Comparison of ENCODE assay signal across 8 cellular contexts in the genomic region with DNA sequence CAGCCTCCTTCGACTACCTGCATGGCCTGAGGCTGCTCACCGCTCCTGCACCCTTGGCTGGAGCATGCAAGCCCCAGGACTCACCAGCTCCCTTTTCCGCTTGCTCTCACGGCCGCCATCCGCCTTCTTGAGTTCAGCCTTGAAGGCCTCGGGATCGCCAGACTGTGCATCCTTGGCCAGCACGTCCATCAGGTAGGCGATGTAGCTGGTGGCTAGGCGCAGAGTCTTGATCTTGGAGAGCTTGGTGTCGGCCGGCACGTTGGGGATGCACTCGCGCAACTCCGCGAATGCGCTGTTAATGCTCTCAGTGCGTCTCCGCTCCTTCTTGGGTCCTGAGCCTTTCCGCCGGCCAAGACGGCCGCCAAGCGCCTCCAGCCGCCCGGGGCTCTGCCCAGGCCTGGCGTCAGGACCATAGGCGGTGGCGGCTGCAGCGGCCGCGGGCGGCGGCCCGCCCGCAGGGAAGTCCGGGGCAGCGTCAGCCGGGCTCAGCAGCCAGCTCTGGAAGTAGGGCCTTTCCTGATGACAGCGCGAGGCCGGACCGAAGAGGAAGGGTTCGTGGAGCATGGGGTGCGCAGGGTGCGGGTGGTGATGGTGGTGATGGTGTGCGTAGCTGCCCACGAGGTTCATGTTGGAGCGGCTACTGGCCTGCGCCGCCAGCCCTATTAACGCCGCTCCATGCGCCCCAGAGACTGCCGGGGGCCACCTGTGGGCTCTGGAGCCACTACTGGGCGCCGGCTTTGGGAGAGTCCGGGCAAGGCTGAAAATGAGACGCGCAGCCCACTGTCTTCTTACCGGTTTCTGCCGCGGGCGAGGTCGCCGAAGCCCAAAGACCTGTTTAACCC. TPM values are rescaled to one million over a fixed set of nuclear protein-coding genes. Genes with fewer than 3 reads are reported as not detected.
DNase-seq lines count a peak whose midpoint lies in the region; ATAC-seq and TF ChIP-seq lines count a peak whose summit lies in the region.

No MANE protein-coding gene starts in this region.

- H3K36me3 ChIP-seq in breast epithelium (no peaks in the 10 kb centered on the region), right lobe of liver (no peaks in the 10 kb centered on the region), transverse colon (no peaks in the 10 kb centered on the region)

- H3K4me3 Mint-ChIP-seq in activated CD4-positive, alpha-beta T cell treated with anti-CD3 and anti-CD28 coated beads, Interleukin-2, amount 10 ng/mL, durations not matched to agents 7 days and 5 days = peak overlapping the region; percentile 22

- POLR2A ChIA-PET in activated CD4-positive, alpha-beta T cell treated with anti-CD3 and anti-CD28 coated beads, Interleukin-2, amount 10 ng/mL, durations not matched to agents 7 days and 5 days (lab: Charles Lee) = no interaction called here

- H3K4me1 Mint-ChIP-seq in activated CD4-positive, alpha-beta T cell treated with anti-CD3 and anti-CD28 coated beads, Interleukin-2, amount 10 ng/mL, durations not matched to agents 7 days and 5 days = peaks cover 34% of the 10 kb centered on the region

- CTCF ChIA-PET in activated CD4-positive, alpha-beta T cell treated with anti-CD3 and anti-CD28 coated beads, Interleukin-2, amount 10 ng/mL, durations not matched to agents 7 days and 5 days (lab: Charles Lee) = no interaction called here

- 5% methylated on average over 40 of the region's 68 CpGs for WGBS in right lobe of liver (ENCODE audit: insufficient coverage, low coverage, low lambda C conversion rate, missing lambda C conversion rate)
- 12% methylated on average over 68 of the region's 68 CpGs; no CpG with 5 or more reads in 1 of the 2 donors for WGBS in transverse colon (ENCODE audit: low coverage in 1 of 2), 2 donors

- TF ChIP-seq EP300 in transverse colon (IDR thresholded peaks at IDR 0.05; ENCODE audit: low read depth) = no peak

- H3K9me3 ChIP-seq in breast epithelium (no peaks in the 10 kb centered on the region), right lobe of liver (no peaks in the 10 kb centered on the region), transverse colon (no peaks in the 10 kb centered on the region)

- peak overlapping the region; percentile 50 for H3K27ac Mint-ChIP-seq in activated CD4-positive, alpha-beta T cell treated with anti-CD3 and anti-CD28 coated beads, Interleukin-2, amount 10 ng/mL, durations not matched to agents 7 days and 5 days

- TF ChIP-seq POLR2A in breast epithelium (IDR thresholded peaks at IDR 0.05) = no peak
- no peak for TF ChIP-seq POLR2A in right lobe of liver (IDR thresholded peaks at IDR 0.05)
- TF ChIP-seq POLR2A in transverse colon (IDR thresholded peaks at IDR 0.05) = no peak

- H3K27me3 Mint-ChIP-seq in activated CD4-positive, alpha-beta T cell treated with anti-CD3 and anti-CD28 coated beads, Interleukin-2, amount 10 ng/mL, durations not matched to agents 7 days and 5 days = peaks cover 90% of the 10 kb centered on the region

- intact Hi-C loops in breast epithelium (cut with DNase I; ENCODE audit: low total_unique reads) (loop anchor here (10.0 kb wide), 1 partner anchor 137 kb away; no protein-coding TSS in a partner anchor), right lobe of liver (cut with DNase I) (loop anchor here in 1 of 2 donors (10.0 kb wide), 1 partner anchor 147 kb away; no protein-coding TSS in a partner anchor), transverse colon (cut with DNase I; ENCODE audit: low total_unique reads) (loop anchor here (10.0 kb wide), 1 partner anchor 47 kb away; no protein-coding TSS in a partner anchor)

- peaks cover 5% of the 10 kb centered on the region for H3K36me3 Mint-ChIP-seq in activated CD4-positive, alpha-beta T cell treated with anti-CD3 and anti-CD28 coated beads, Interleukin-2, amount 10 ng/mL, durations not matched to agents 7 days and 5 days (ENCODE audit: low read depth)

- peaks cover 14 to 100% of the 10 kb centered on the region in 2 donors for H3K27me3 ChIP-seq in breast epithelium
- H3K27me3 ChIP-seq in right lobe of liver = peaks cover 47 to 73% of the 10 kb centered on the region in 2 donors
- peaks cover 100% of the 10 kb centered on the region for H3K27me3 ChIP-seq in transverse colon

- in situ Hi-C loops in transverse colon (cut with MboI; ENCODE audit: low pct_ligation_motif_present in 1 of 4, low pct_unique_long_range_greater_than_20kb in 1 of 4, low sequenced_read_pairs in 3 of 4) = no loop called here
- in situ Hi-C loops in ACHN (cut with HindIII; ENCODE audit: low pct_ligation_motif_present, low pct_unique_long_range_greater_than_20kb, low sequenced_read_pairs) = no loop called here

- H3K4me1 ChIP-seq in breast epithelium (peaks cover 0 to 26% of the 10 kb centered on the region in 2 donors), right lobe of liver (peaks cover 0 to 21% (median 0%) of the 10 kb centered on the region in 4 donors), transverse colon (peaks cover 3 to 60% (median 41%) of the 10 kb centered on the region in 4 donors)

- DNase-seq in activated CD4-positive, alpha-beta T cell treated with anti-CD3 and anti-CD28 coated beads, Interleukin-2, amount 10 ng/mL, durations not matched to agents 7 days and 5 days = no peak
- DNase-seq in activated CD4-positive, alpha-beta T cell treated with anti-CD3 and anti-CD28 coated beads for 4 hours = no peak
- DNase-seq in breast epithelium (ENCODE audit: low spot score in 2 of 2) (no peak), right lobe of liver (no peak), transverse colon (no peak), NCI-H1092 (lab: John Stamatoyannopoulos, UW) (no peak), ACHN (no peak)

- H3K27ac ChIP-seq in breast epithelium (no peak overlapping the region), right lobe of liver (no peak overlapping the region), transverse colon (peak overlapping the region; percentile 56 to 91 (median 80))

- ATAC-seq in right lobe of liver (peak; percentile 30 to 42 (median 37)), HG03565 (IDR thresholded peaks at IDR 0.05; ENCODE audit: unreplicated experiment) (no peak)

- peaks cover 3% of the 10 kb centered on the region for H3K9me3 Mint-ChIP-seq in activated CD4-positive, alpha-beta T cell treated with anti-CD3 and anti-CD28 coated beads, Interleukin-2, amount 10 ng/mL, durations not matched to agents 7 days and 5 days

- TF ChIP-seq CTCF in breast epithelium (IDR thresholded peaks at IDR 0.05) = no peak
- no peak for TF ChIP-seq CTCF in right lobe of liver (IDR thresholded peaks at IDR 0.05)
- no peak for TF ChIP-seq CTCF in transverse colon (IDR thresholded peaks at IDR 0.05)

- H3K4me3 ChIP-seq in breast epithelium (peak overlapping the region; percentile 36 to 63 (median 39)), right lobe of liver (no peak overlapping the region), transverse colon (peak overlapping the region; percentile 25 to 51 (median 34))

RNA-seq across cellular contexts. Expression of a gene that starts 0.4 kb away (rescaled TPM):
- not detected for total RNA-seq in activated CD4-positive, alpha-beta T cell treated with anti-CD3 and anti-CD28 coated beads, Interleukin-2, amount 10 ng/mL, durations not matched to agents 7 days and 5 days
- total RNA-seq in breast epithelium (under 1 TPM in 2 of 3 donors, not detected in 1; 0.16 to 0.59 TPM), right lobe of liver (not detected), transverse colon (1 to 10 TPM; 6.7 to 8.0 (median 7.4) TPM)

RNA-seq across cellular contexts. Expression of a gene that starts 31.8 kb away (rescaled TPM):
- total RNA-seq in activated CD4-positive, alpha-beta T cell treated with anti-CD3 and anti-CD28 coated beads, Interleukin-2, amount 10 ng/mL, durations not matched to agents 7 days and 5 days = 10 to 100 TPM; 46.8 to 47.4 TPM
- 10 to 100 TPM; 29.7 to 54.4 (median 43.7) TPM for total RNA-seq in breast epithelium
- total RNA-seq in right lobe of liver = 10 to 100 TPM in 5 of 6 experiments, 1 to 10 TPM in 1; 9.7 to 24.9 (median 20.1) TPM
- 10 to 100 TPM; 26.3 to 47.1 (median 33.1) TPM for total RNA-seq in transverse colon

Comparison
In these comparisons a context has a peak if more than half of its experiments do, and no peak if none do; other contexts are left out.
1. H3K27ac ChIP-seq: peak in transverse colon (4 of 4); none in breast epithelium (0 of 2) and right lobe of liver (0 of 3).
2. H3K4me3 ChIP-seq: peak in breast epithelium (3 of 3) and transverse colon (4 of 4); none in right lobe of liver (0 of 3).
3. RNA of a gene that starts 0.4 kb away (total RNA-seq): 6.7 to 8.0 TPM in transverse colon; 0.16 to 0.59 TPM in breast epithelium, not detected in activated CD4-positive, alpha-beta T cell treated with anti-CD3 and anti-CD28 coated beads, Interleukin-2, amount 10 ng/mL, durations not matched to agents 7 days and 5 days and not detected in right lobe of liver; every median in the first group is over 4 times any median in the second.